10 cellular contexts compared by ENCODE assay signal in the genomic region with DNA sequence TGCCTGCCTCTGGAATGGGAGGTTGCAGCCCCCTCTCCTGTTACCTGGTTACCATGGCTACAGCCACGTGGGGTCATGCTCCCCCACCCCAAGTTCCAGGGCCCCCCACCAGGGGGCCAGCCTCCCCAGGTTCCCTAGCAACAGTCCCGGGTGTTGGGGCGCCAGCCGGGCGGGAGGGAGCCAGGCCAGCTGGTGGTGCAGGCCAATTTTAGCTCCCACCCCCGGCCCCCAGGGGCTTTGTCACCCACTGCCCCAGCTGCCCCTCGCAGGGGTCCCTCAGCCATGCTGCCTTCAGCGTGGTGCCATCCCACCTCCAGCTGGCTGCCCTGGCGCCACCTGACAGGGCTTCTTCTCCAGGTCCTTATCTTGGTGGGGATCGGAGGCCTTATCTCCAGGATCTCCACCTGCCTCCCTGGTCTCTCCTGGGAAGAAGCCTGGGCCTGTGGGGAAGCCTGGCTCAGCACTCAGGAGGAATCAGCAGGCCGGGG. TPM values are rescaled to one million over a fixed set of nuclear protein-coding genes. Genes with fewer than 3 reads are reported as not detected.
DNase-seq lines count a peak whose midpoint lies in the region; ATAC-seq, FAIRE-seq and TF ChIP-seq lines count a peak whose summit lies in the region.
"Had no signal": no experiment of that assay in that cellular context is flagged by ENCODE, and none has a peak within 500 bp of the region (broad histone marks: within the 10 kb centered on the region; RNA-seq: fewer than 3 reads in every experiment).

No MANE protein-coding gene starts in this region.

- DNase-seq in AG09319 (ENCODE audit: extremely low read depth, low read depth) (no peak), immature natural killer cell (peak in 1 of 3 donors; percentile 5), kidney (no peak), superior temporal gyrus (ENCODE audit: extremely low spot score) (no peak)
- no peak for DNase-seq in activated T-cell treated with anti-CD3 and anti-CD28 coated beads, Interleukin-2, amount 50 U/mL, for 72 hours
- DNase-seq in stimulated activated naive CD4-positive, alpha-beta T cell treated with Interleukin-2 at 50 U/mL for 16 hours (lab: John Stamatoyannopoulos, UW): no peak
- DNase-seq: NCI-H187 treated with DMSO at 0.1 percent for 48 hours had no signal

- H3K9me3 ChIP-seq in kidney (ENCODE audit: control insufficient read depth in 1 of 2, low read length in 2 of 2): no peaks in the 10 kb centered on the region

- peaks cover 14 to 31% of the 10 kb centered on the region in 2 donors for H3K4me1 ChIP-seq in kidney (ENCODE audit: control insufficient read depth in 1 of 2, insufficient read depth in 1 of 2, low read depth in 1 of 2, low read length in 2 of 2)

- no peaks in the 10 kb centered on the region for H3K27me3 Mint-ChIP-seq in activated T-cell treated with anti-CD3 and anti-CD28 coated beads, Interleukin-2, amount 50 U/mL, for 72 hours (ENCODE audit: low read depth)
- H3K27me3 Mint-ChIP-seq in immature natural killer cell (ENCODE audit: low read depth in 3 of 3): peaks cover 3 to 5% (median 3%) of the 10 kb centered on the region in 3 donors

- intact Hi-C loops in kidney (cut with DNase I): no loop called here

- H3K36me3 ChIP-seq in kidney (ENCODE audit: control insufficient read depth in 1 of 2, insufficient read depth in 2 of 2, low read length in 2 of 2): no peaks in the 10 kb centered on the region

- no peaks in the 10 kb centered on the region for H3K9me3 Mint-ChIP-seq in activated T-cell treated with anti-CD3 and anti-CD28 coated beads, Interleukin-2, amount 50 U/mL, for 72 hours
- H3K9me3 Mint-ChIP-seq in immature natural killer cell: peaks cover 0 to 2% (median 0%) of the 10 kb centered on the region in 6 donors

- peaks cover 45% of the 10 kb centered on the region for H3K4me1 Mint-ChIP-seq in activated T-cell treated with anti-CD3 and anti-CD28 coated beads, Interleukin-2, amount 50 U/mL, for 72 hours (ENCODE audit: low read depth)
- H3K4me1 Mint-ChIP-seq in immature natural killer cell: peaks cover 43 to 44% of the 10 kb centered on the region in 2 donors

- no peak overlapping the region for H3K27ac ChIP-seq in kidney (ENCODE audit: low read depth in 2 of 2, low read length in 2 of 2)

- peak overlapping the region; percentile 10 for H3K27ac Mint-ChIP-seq in activated T-cell treated with anti-CD3 and anti-CD28 coated beads, Interleukin-2, amount 50 U/mL, for 72 hours
- H3K27ac Mint-ChIP-seq in immature natural killer cell: peak overlapping the region; percentile 64 to 88 (median 70)

- TF ChIP-seq CTCF in AG09319 (IDR thresholded peaks at IDR 0.05; ENCODE audit: low read depth, low read length): peak; percentile 17
- TF ChIP-seq CTCF in GM12873 (IDR thresholded peaks at IDR 0.05; ENCODE audit: insufficient read depth, low read depth, low read length, missing control alignments): peak; percentile 53
- TF ChIP-seq CTCF in kidney (IDR thresholded peaks at IDR 0.05; ENCODE audit: borderline replicate concordance, extremely low read depth, insufficient read depth): no peak

- FAIRE-seq in kidney (lab: Jason Lieb, UNC): no peak

- no peak for ATAC-seq in activated T-cell treated with anti-CD3 and anti-CD28 coated beads, Interleukin-2, amount 50 U/mL, for 72 hours (replicated peaks in 1 of 2)
- no peak for ATAC-seq in activated CD4-positive, CD25-positive, alpha-beta regulatory T cell treated with anti-CD3 and anti-CD28 coated beads, Interleukin-2, amount 50 U/mL, for 24 hours

- H3K4me3 Mint-ChIP-seq in activated T-cell treated with anti-CD3 and anti-CD28 coated beads, Interleukin-2, amount 50 U/mL, for 72 hours: peak overlapping the region in 1 of 2 donors; percentile 90
- peak overlapping the region; percentile 75 to 86 (median 80) for H3K4me3 Mint-ChIP-seq in immature natural killer cell

- no peak overlapping the region for H3K9ac ChIP-seq in kidney (ENCODE audit: low read length in 2 of 2)

- no peak overlapping the region for H3K4me3 ChIP-seq in kidney (ENCODE audit: low read length in 2 of 2)

- no peaks in the 10 kb centered on the region for H3K36me3 Mint-ChIP-seq in activated T-cell treated with anti-CD3 and anti-CD28 coated beads, Interleukin-2, amount 50 U/mL, for 72 hours (ENCODE audit: insufficient read depth in 2 of 2)
- H3K36me3 Mint-ChIP-seq in immature natural killer cell: no peaks in the 10 kb centered on the region

RNA-seq across cellular contexts. Expression of a gene that starts 3.0 kb away (rescaled TPM):
- total RNA-seq in activated T-cell treated with anti-CD3 and anti-CD28 coated beads, Interleukin-2, amount 50 U/mL, for 72 hours: 10 to 100 TPM; 25.3 to 37.9 TPM
- polyA plus RNA-seq in immature natural killer cell: 1 to 10 TPM in 1 of 3 donors, not detected in 2; 1.6 TPM
- 29.7 TPM for total RNA-seq in kidney
- polyA plus RNA-seq in kidney (ENCODE audit: insufficient read depth, low read depth, low replicate concordance): 13.6 TPM

RNA-seq across cellular contexts. Expression of a gene that starts 8.9 kb away (rescaled TPM):
- total RNA-seq in activated T-cell treated with anti-CD3 and anti-CD28 coated beads, Interleukin-2, amount 50 U/mL, for 72 hours: not detected
- polyA plus RNA-seq in immature natural killer cell (not detected), kidney (ENCODE audit: insufficient read depth, low read depth, low replicate concordance) (15.4 TPM)
- total RNA-seq in kidney: 19.0 TPM
- total RNA-seq: T-helper 1 cell treated with Interleukin-12 subunit alpha and Interleukin-12 subunit beta and Interleukin-4 antibody, amounts not matched to agents 30 ng/mL and 1 ng/mL, for 36 hours had no signal

Comparison
In these comparisons a context has a peak if more than half of its experiments do, and no peak if none do; other contexts are left out.
1. RNA of a gene that starts 8.9 kb away (total RNA-seq): 19.0 TPM in kidney (single experiment); not detected in activated T-cell treated with anti-CD3 and anti-CD28 coated beads, Interleukin-2, amount 50 U/mL, for 72 hours; every median in the first group is over 10 times any median in the second.